Comparison of ENCODE assay signal across 8 cellular contexts in genomic region chr5:18281947-18282557, GRCh38.
DNase-seq lines count a peak whose midpoint lies in the region; ATAC-seq and TF ChIP-seq lines count a peak whose summit lies in the region.

No MANE protein-coding gene starts in this region.

- no peak for ATAC-seq in activated CD4-positive, alpha-beta T cell treated with anti-CD3 and anti-CD28 coated beads for 36 hours
- ATAC-seq in GM19324 (IDR thresholded peaks at IDR 0.05; ENCODE audit: low FRiP score, unreplicated experiment) = no peak

- H3K4me1 ChIP-seq in SK-N-SH (ENCODE audit: control insufficient read depth in 1 of 2, insufficient read depth in 2 of 2, low read depth in 1 of 2, low read length in 1 of 2) = no peaks in the 10 kb centered on the region

- TF ChIP-seq EP300 in SK-N-SH (IDR thresholded peaks at IDR 0.05; ENCODE audit: borderline replicate concordance in 1 of 2, low read depth in 1 of 2, low read length in 1 of 2) = no peak

- H3K27ac Mint-ChIP-seq in glutamatergic neuron (ENCODE audit: unreplicated experiment) = no peak overlapping the region
- no peak overlapping the region for H3K27ac Mint-ChIP-seq in activated CD4-positive, alpha-beta T cell treated with anti-CD3 and anti-CD28 coated beads for 36 hours

- no peaks in the 10 kb centered on the region for H3F3A ChIP-seq in SK-N-SH (replicated peaks; ENCODE audit: insufficient read depth)

- no peak overlapping the region for H2AFZ ChIP-seq in SK-N-SH (ENCODE audit: low read depth)

- H3K9me3 Mint-ChIP-seq in glutamatergic neuron (ENCODE audit: unreplicated experiment) = peaks cover 3% of the 10 kb centered on the region
- H3K9me3 Mint-ChIP-seq in activated CD4-positive, alpha-beta T cell treated with anti-CD3 and anti-CD28 coated beads for 36 hours (ENCODE audit: low read depth) = peaks cover 3% of the 10 kb centered on the region

- no peak overlapping the region for H3K4me3 Mint-ChIP-seq in glutamatergic neuron (ENCODE audit: unreplicated experiment)
- H3K4me3 Mint-ChIP-seq in activated CD4-positive, alpha-beta T cell treated with anti-CD3 and anti-CD28 coated beads for 36 hours = no peak overlapping the region

- no peak overlapping the region for H3K4me2 ChIP-seq in SK-N-SH

- DNase-seq in DMS153 (lab: John Stamatoyannopoulos, UW) (peak; percentile 51), NAMALWA (ENCODE audit: low spot score) (peak; percentile 29), SK-N-SH (peak; percentile 51), glutamatergic neuron (no peak), DMS79 treated with DMSO at 0.1 percent for 48 hours (lab: John Stamatoyannopoulos, UW) (no peak)
- DNase-seq in activated CD4-positive, alpha-beta T cell treated with anti-CD3 and anti-CD28 coated beads for 36 hours = no peak
- no peak for DNase-seq in stimulated activated naive CD4-positive, alpha-beta T cell (lab: John Stamatoyannopoulos, UW)

- TF ChIP-seq CTCF in SK-N-SH (IDR thresholded peaks at IDR 0.05) (peak; percentile 69), glutamatergic neuron (IDR thresholded peaks at IDR 0.05; ENCODE audit: partially characterized antibody, unreplicated experiment) (peak; percentile 64)

- H3K27me3 Mint-ChIP-seq in glutamatergic neuron (ENCODE audit: unreplicated experiment) = peaks cover 2% of the 10 kb centered on the region
- no peaks in the 10 kb centered on the region for H3K27me3 Mint-ChIP-seq in activated CD4-positive, alpha-beta T cell treated with anti-CD3 and anti-CD28 coated beads for 36 hours

- H3K4me3 ChIP-seq in SK-N-SH (ENCODE audit: low read depth in 2 of 2, low read length in 1 of 2) = no peak overlapping the region

- intact Hi-C loops in activated CD4-positive, alpha-beta T cell treated with anti-CD3 and anti-CD28 coated beads for 36 hours (cut with DNase I, micrococcal nuclease) = loop anchor here in 1 of 2 experiments (1.0 kb wide), 1 partner anchor 1066 kb away; no protein-coding TSS in a partner anchor

- no peaks in the 10 kb centered on the region for H4K20me1 ChIP-seq in SK-N-SH (ENCODE audit: insufficient read depth)

- POLR2A ChIA-PET in SK-N-SH (lab: Yijun Ruan, JAX) = no interaction called here
- POLR2A ChIA-PET in activated CD4-positive, alpha-beta T cell treated with anti-CD3 and anti-CD28 coated beads for 36 hours (lab: Charles Lee) = no interaction called here

- no peaks in the 10 kb centered on the region for H3K9me3 ChIP-seq in SK-N-SH

- WGBS in SK-N-SH (ENCODE audit: low lambda C conversion rate) = 2% methylated on average over 3 of the region's 3 CpGs

- H3K27ac ChIP-seq in SK-N-SH (ENCODE audit: low read depth in 2 of 2, low read length in 1 of 2) = no peak overlapping the region

- H3K9me2 ChIP-seq in SK-N-SH = no peaks in the 10 kb centered on the region

- CTCF ChIA-PET in SK-N-SH (lab: Yijun Ruan, JAX) = interaction anchor here (1.2 to 3.0 kb wide), 6 partner anchors 9 to 1069 kb away, joined by 3 to 49 read pairs (median 4); no protein-coding TSS in a partner anchor
- CTCF ChIA-PET in activated CD4-positive, alpha-beta T cell treated with anti-CD3 and anti-CD28 coated beads for 36 hours (lab: Charles Lee) = no interaction called here

- TF ChIP-seq RAD21 in SK-N-SH (IDR thresholded peaks at IDR 0.05; ENCODE audit: low read length) = peak; percentile 74

- no peaks in the 10 kb centered on the region for H3K27me3 ChIP-seq in SK-N-SH (ENCODE audit: insufficient read depth)

- peaks cover 5% of the 10 kb centered on the region for H3K36me3 Mint-ChIP-seq in glutamatergic neuron (ENCODE audit: unreplicated experiment)
- no peaks in the 10 kb centered on the region for H3K36me3 Mint-ChIP-seq in activated CD4-positive, alpha-beta T cell treated with anti-CD3 and anti-CD28 coated beads for 36 hours (ENCODE audit: low read depth)

- no peak overlapping the region for H3K9ac ChIP-seq in SK-N-SH

- H3K4me1 Mint-ChIP-seq in glutamatergic neuron (ENCODE audit: low read depth, unreplicated experiment) = no peaks in the 10 kb centered on the region
- H3K4me1 Mint-ChIP-seq in activated CD4-positive, alpha-beta T cell treated with anti-CD3 and anti-CD28 coated beads for 36 hours = no peaks in the 10 kb centered on the region

- no peaks in the 10 kb centered on the region for H3K36me3 ChIP-seq in SK-N-SH (replicated peaks in 1 of 2; ENCODE audit: control insufficient read depth in 1 of 2, insufficient read depth in 2 of 2, low read length in 1 of 2)

- no peaks in the 10 kb centered on the region for H3K79me2 ChIP-seq in SK-N-SH (ENCODE audit: insufficient read depth)

TF ChIP-seq in SK-N-SH, 30 proteins besides CTCF, POLR2A, EP300 and RAD21:
- TF ChIP-seq RFX5 (IDR thresholded peaks at IDR 0.05; ENCODE audit: low read length) (no peak), SMC3 (IDR thresholded peaks at IDR 0.05; ENCODE audit: low read depth, low read length) (peak; percentile 59)

Comparison
In these comparisons a context has a peak if more than half of its experiments do, and no peak if none do; other contexts are left out.
1. DNase-seq: peak in DMS153 (single experiment), NAMALWA (single experiment) and SK-N-SH (single experiment); none in glutamatergic neuron (single experiment), activated CD4-positive, alpha-beta T cell treated with anti-CD3 and anti-CD28 coated beads for 36 hours (single experiment), stimulated activated naive CD4-positive, alpha-beta T cell (0 of 6) and DMS79 treated with DMSO at 0.1 percent for 48 hours (single experiment).